14 cellular contexts compared by ENCODE assay signal in genomic region chr1:234763361-234763760, GRCh38.
DNase-seq lines count a peak whose midpoint lies in the region; ATAC-seq lines count a peak whose summit lies in the region.
"Had no signal": no experiment of that assay in that cellular context is flagged by ENCODE, and none has a peak within 500 bp of the region (broad histone marks: within the 10 kb centered on the region; RNA-seq: fewer than 3 reads in every experiment).

No MANE protein-coding gene starts in this region.

- peak; percentile 46 for DNase-seq in activated effector memory CD4-positive, alpha-beta T cell treated with anti-CD3 and anti-CD28 coated beads, Interleukin-2, amount 50 U/mL, for 16 hours
- no peak for DNase-seq in activated effector memory CD4-positive, alpha-beta T cell treated with Interleukin-2 at 50 U/mL for 16 hours
- peak; percentile 23 for DNase-seq in MV-4-11 (lab: John Stamatoyannopoulos, UW)
- peak; percentile 41 for DNase-seq in SKM-1 treated with dmso at 0.1 percent for 144 hours (lab: John Stamatoyannopoulos, UW; ENCODE audit: unreplicated experiment)
- DNase-seq in activated CD4-positive, alpha-beta T cell treated with anti-CD3 and anti-CD28 coated beads, Interleukin-2, amount 50 U/mL, for 1 hour, result no peak
- DNase-seq: BE2C; Calu3; CD4-positive, alpha-beta memory T cell; EL; NCI-H1694 treated with DMSO at 0.1 percent for 48 hours; Peyer's patch had no signal

- ATAC-seq in GM21381 (IDR thresholded peaks at IDR 0.05; ENCODE audit: unreplicated experiment) (no peak), HG03025 (IDR thresholded peaks at IDR 0.05; ENCODE audit: low FRiP score, unreplicated experiment) (no peak), GM18870 (IDR thresholded peaks at IDR 0.05; ENCODE audit: unreplicated experiment) (no peak)

Comparison
In these comparisons a context has a peak if more than half of its experiments do, and no peak if none do; other contexts are left out.
1. DNase-seq: peak in activated effector memory CD4-positive, alpha-beta T cell treated with anti-CD3 and anti-CD28 coated beads, Interleukin-2, amount 50 U/mL, for 16 hours (single experiment), MV-4-11 (single experiment) and SKM-1 treated with dmso at 0.1 percent for 144 hours (single experiment); none in activated effector memory CD4-positive, alpha-beta T cell treated with Interleukin-2 at 50 U/mL for 16 hours (single experiment) and activated CD4-positive, alpha-beta T cell treated with anti-CD3 and anti-CD28 coated beads, Interleukin-2, amount 50 U/mL, for 1 hour (single experiment).